In genomic region chr2:73176881-73177644, GRCh38 we compare ENCODE assay signal across 1 cellular context.
TF ChIP-seq lines count a peak whose summit lies in the region.

No MANE protein-coding gene starts in this region.

TF ChIP-seq in HepG2, 621 proteins besides CTCF, POLR2A, EP300 and RAD21 (continued from another document and continues in another):
- TF ChIP-seq SRSF9 (IDR thresholded peaks at IDR 0.05; ENCODE audit: borderline replicate concordance, insufficient read depth, low read depth, low read length, poor library complexity, severe bottlenecking) (no peak), REST (IDR thresholded peaks at IDR 0.05; ENCODE audit: borderline replicate concordance in 1 of 2, low read depth in 1 of 2, low read length in 2 of 2) (no peak), ZNF136 (CRISPR knock-in tag; IDR thresholded peaks at IDR 0.05; ENCODE audit: low read depth) (peak; percentile 27; the same call in 1 of the 2 replicates), PAX8 (CRISPR knock-in tag; IDR thresholded peaks at IDR 0.05; ENCODE audit: borderline replicate concordance) (no peak), SIN3A (IDR thresholded peaks at IDR 0.05; ENCODE audit: borderline replicate concordance, low read depth, low read length) (no peak), ZNF569 (CRISPR knock-in tag; IDR thresholded peaks at IDR 0.05; ENCODE audit: borderline replicate concordance) (no peak), THAP7 (CRISPR knock-in tag; IDR thresholded peaks at IDR 0.05) (no peak), AHDC1 (CRISPR knock-in tag; IDR thresholded peaks at IDR 0.05; ENCODE audit: borderline replicate concordance) (no peak), ZNF460 (CRISPR knock-in tag; IDR thresholded peaks at IDR 0.05; ENCODE audit: borderline replicate concordance) (no peak), NR2C2 (CRISPR knock-in tag; IDR thresholded peaks at IDR 0.05; ENCODE audit: borderline replicate concordance) (0 out of 2 replicates have a peak, but pooled peaks have one; percentile 59), ZNF558 (CRISPR knock-in tag; IDR thresholded peaks at IDR 0.05; ENCODE audit: borderline replicate concordance) (peak; percentile 68; the same call in 1 of the 2 replicates), EZH2 (conservative IDR thresholded peaks at IDR 0.05; ENCODE audit: low read depth, low read length) (no peak), TBX2 (CRISPR knock-in tag; IDR thresholded peaks at IDR 0.05; ENCODE audit: borderline replicate concordance) (peak; percentile 28; the same call in 1 of the 2 replicates), ZNF326 (CRISPR knock-in tag; IDR thresholded peaks at IDR 0.05; ENCODE audit: borderline replicate concordance) (no peak), MAFK (conservative IDR thresholded peaks at IDR 0.05 in 1 of 2, IDR thresholded peaks at IDR 0.05 in 1 of 2; ENCODE audit: low read length in 2 of 2) (no peak), HIC2 (CRISPR knock-in tag; IDR thresholded peaks at IDR 0.05; ENCODE audit: low read depth) (peak; percentile 35; the same call in 1 of the 2 replicates), ZNF589 (CRISPR knock-in tag; conservative IDR thresholded peaks at IDR 0.05) (peak; percentile 52), NFKB2 (CRISPR knock-in tag; IDR thresholded peaks at IDR 0.05; ENCODE audit: borderline replicate concordance) (peak; percentile 73; the same call in 1 of the 2 replicates), ZNF180 (CRISPR knock-in tag; IDR thresholded peaks at IDR 0.05; ENCODE audit: borderline replicate concordance, low read depth) (no peak), ASH2L (IDR thresholded peaks at IDR 0.05; ENCODE audit: insufficient read length, low read depth, low read length) (no peak), ATF6 (CRISPR knock-in tag; conservative IDR thresholded peaks at IDR 0.05) (no peak; the same call in 1 of the 2 replicates), ZNF564 (CRISPR knock-in tag; IDR thresholded peaks at IDR 0.05) (peak; percentile 79; the same call in 1 of the 2 replicates), RXRA (CRISPR knock-in tag; IDR thresholded peaks at IDR 0.05) (0 out of 2 replicates have a peak, but pooled peaks have one; percentile 53), RCOR2 (CRISPR knock-in tag; IDR thresholded peaks at IDR 0.05) (no peak; the same call in 1 of the 2 replicates), PBX3 (CRISPR knock-in tag; IDR thresholded peaks at IDR 0.05; ENCODE audit: borderline replicate concordance) (no peak), TRIM22 (IDR thresholded peaks at IDR 0.05) (no peak), ZNF3 (CRISPR knock-in tag; IDR thresholded peaks at IDR 0.05) (no peak), ZNF17 (CRISPR knock-in tag; IDR thresholded peaks at IDR 0.05) (no peak), MYNN (CRISPR knock-in tag; IDR thresholded peaks at IDR 0.05; ENCODE audit: low read depth) (peak; percentile 75; the same call in 1 of the 2 replicates), E2F5 (CRISPR knock-in tag; conservative IDR thresholded peaks at IDR 0.05) (peak; percentile 70), STAT5B (CRISPR knock-in tag; IDR thresholded peaks at IDR 0.05) (0 out of 2 replicates have a peak, but pooled peaks have one; percentile 52), THAP9 (CRISPR knock-in tag; IDR thresholded peaks at IDR 0.05; ENCODE audit: borderline replicate concordance) (peak; percentile 61; the same call in 1 of the 2 replicates), SMARCC2 (IDR thresholded peaks at IDR 0.05) (no peak), ZKSCAN5 (CRISPR knock-in tag; IDR thresholded peaks at IDR 0.05) (0 out of 2 replicates have a peak, but pooled peaks have one; percentile 57), EED (CRISPR knock-in tag; IDR thresholded peaks at IDR 0.05) (no peak), ZNF160 (CRISPR knock-in tag; IDR thresholded peaks at IDR 0.05) (no peak)
